In the genomic region with DNA sequence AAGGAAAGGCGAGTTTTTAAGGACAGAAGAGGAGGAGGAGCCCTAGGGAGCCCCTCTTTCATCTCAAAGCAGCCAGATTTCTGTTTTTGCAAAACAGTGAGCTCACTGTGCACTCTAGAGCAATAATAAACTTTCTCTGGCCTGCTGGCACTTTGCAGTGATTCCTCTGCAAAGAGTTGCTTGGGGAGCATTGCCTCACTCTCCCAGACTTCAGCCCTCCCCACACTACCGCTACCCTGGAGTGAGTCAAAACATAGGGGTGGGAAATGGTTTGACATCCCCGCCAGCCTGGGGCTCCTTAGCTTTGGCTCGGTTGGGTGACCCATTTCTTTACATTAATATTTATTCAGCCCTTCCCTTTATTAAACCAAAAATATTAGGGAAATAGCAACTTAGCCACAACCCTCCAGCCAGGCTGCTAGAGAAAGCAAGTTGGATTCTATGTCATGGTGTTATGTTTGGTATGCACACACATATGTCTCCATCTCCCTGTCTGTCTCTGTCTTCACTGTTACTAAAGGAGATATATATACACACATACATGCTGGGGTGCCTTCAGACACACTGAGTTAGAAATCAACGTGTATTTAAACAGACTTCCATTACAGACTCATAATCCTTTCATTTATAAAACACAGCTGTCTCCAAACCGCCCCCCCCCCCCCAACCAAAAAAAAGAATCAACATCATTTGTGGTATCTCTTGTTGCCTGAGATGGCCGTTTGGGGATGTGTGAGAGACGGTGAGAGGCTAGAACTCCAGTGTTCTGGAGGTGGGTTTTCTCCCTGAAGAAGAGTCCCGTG, we compare ENCODE assay signal across 1 cellular context.
TF ChIP-seq lines count a peak whose summit lies in the region.

No MANE protein-coding gene starts in this region.

TF ChIP-seq in HepG2, 621 proteins besides CTCF, POLR2A, EP300 and RAD21 (continued from another document):
- TF ChIP-seq, protein P1, sequence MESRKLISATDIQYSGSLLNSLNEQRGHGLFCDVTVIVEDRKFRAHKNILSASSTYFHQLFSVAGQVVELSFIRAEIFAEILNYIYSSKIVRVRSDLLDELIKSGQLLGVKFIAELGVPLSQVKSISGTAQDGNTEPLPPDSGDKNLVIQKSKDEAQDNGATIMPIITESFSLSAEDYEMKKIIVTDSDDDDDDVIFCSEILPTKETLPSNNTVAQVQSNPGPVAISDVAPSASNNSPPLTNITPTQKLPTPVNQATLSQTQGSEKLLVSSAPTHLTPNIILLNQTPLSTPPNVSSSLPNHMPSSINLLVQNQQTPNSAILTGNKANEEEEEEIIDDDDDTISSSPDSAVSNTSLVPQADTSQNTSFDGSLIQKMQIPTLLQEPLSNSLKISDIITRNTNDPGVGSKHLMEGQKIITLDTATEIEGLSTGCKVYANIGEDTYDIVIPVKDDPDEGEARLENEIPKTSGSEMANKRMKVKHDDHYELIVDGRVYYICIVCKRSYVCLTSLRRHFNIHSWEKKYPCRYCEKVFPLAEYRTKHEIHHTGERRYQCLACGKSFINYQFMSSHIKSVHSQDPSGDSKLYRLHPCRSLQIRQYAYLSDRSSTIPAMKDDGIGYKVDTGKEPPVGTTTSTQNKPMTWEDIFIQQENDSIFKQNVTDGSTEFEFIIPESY (CRISPR knock-in tag; IDR thresholded peaks at IDR 0.05) = peak; percentile 94
- TF ChIP-seq, protein P2, sequence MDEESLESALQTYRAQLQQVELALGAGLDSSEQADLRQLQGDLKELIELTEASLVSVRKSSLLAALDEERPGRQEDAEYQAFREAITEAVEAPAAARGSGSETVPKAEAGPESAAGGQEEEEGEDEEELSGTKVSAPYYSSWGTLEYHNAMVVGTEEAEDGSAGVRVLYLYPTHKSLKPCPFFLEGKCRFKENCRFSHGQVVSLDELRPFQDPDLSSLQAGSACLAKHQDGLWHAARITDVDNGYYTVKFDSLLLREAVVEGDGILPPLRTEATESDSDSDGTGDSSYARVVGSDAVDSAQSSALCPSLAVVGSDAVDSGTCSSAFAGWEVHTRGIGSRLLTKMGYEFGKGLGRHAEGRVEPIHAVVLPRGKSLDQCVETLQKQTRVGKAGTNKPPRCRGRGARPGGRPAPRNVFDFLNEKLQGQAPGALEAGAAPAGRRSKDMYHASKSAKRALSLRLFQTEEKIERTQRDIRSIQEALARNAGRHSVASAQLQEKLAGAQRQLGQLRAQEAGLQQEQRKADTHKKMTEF (CRISPR knock-in tag; IDR thresholded peaks at IDR 0.05) = no peak
